ENCODE assay signal across 22 cellular contexts in the genomic region with DNA sequence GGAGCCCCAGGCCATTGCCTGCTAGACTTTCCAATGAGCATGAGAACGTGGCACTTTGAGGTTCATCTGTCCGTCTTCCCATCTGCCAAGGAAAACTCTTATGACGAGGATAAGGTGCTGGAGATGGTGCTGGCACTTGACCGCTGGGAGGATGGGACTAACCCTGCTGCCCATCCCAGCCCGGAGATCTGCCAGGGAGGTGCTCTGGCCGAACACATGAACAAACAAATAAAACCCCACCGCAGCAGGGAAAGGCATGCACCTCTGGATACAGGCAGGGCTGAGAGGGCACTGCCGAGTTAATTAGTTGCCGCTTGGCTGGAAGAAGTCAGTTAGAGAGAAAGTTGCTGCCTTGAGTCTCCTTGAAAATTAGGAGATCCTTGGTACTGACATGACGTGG.
"Had no signal": no experiment of that assay in that cellular context is flagged by ENCODE, and none has a peak within 500 bp of the region (broad histone marks: within the 10 kb centered on the region; RNA-seq: fewer than 3 reads in every experiment).

No MANE protein-coding gene starts in this region.

- H3K27me3 Mint-ChIP-seq: dendritic cell treated with granulocyte-macrophage colony-stimulating factor and Interleukin-4, amounts not matched to agents 40 ng/mL and 50 ng/mL, for 4 days had no signal

- H3K9me3 ChIP-seq: mucosa of descending colon, neutrophil, right atrium auricular region, stomach, thoracic aorta, transverse colon had no signal

- H3K27ac Mint-ChIP-seq: dendritic cell treated with granulocyte-macrophage colony-stimulating factor and Interleukin-4, amounts not matched to agents 40 ng/mL and 50 ng/mL, for 4 days; endodermal cell; naive thymus-derived CD8-positive, alpha-beta T cell had no signal

- H3K4me1 ChIP-seq: right atrium auricular region, stomach, transverse colon had no signal

- H3K9me3 Mint-ChIP-seq: dendritic cell treated with granulocyte-macrophage colony-stimulating factor and Interleukin-4, amounts not matched to agents 40 ng/mL and 50 ng/mL, for 4 days had no signal

- H3K4me3 ChIP-seq: hepatocyte, mucosa of descending colon, right atrium auricular region, stomach, thoracic aorta, transverse colon had no signal

- ATAC-seq: left lobe of liver; mucosa of descending colon; naive thymus-derived CD8-positive, alpha-beta T cell had no signal

- H3K36me3 ChIP-seq: neutrophil, right atrium auricular region, stomach, thoracic aorta, transverse colon had no signal

- H3K36me3 Mint-ChIP-seq: naive thymus-derived CD8-positive, alpha-beta T cell had no signal

- H3K27ac ChIP-seq: hepatocyte, neutrophil, right atrium auricular region, stomach, thoracic aorta, transverse colon had no signal

- FAIRE-seq: colon, endothelial cell of umbilical vein, small intestine had no signal

- H3K27me3 ChIP-seq: hepatocyte, neutrophil, right atrium auricular region, transverse colon had no signal

- H3K4me3 Mint-ChIP-seq: dendritic cell treated with granulocyte-macrophage colony-stimulating factor and Interleukin-4, amounts not matched to agents 40 ng/mL and 50 ng/mL, for 4 days; endodermal cell; naive thymus-derived CD8-positive, alpha-beta T cell had no signal

- DNase-seq: effector CD4-positive, alpha-beta T cell; endodermal cell; foreskin melanocyte; head of caudate nucleus; kidney glomerular epithelial cell; mammary epithelial cell; mucosa of descending colon; naive thymus-derived CD8-positive, alpha-beta T cell; small intestine; stimulated activated CD4-positive, alpha-beta T cell treated with anti-CD3 and anti-CD28 coated beads, Interleukin-12 subunit alpha, Interleukin-12 subunit beta, amount 100 ng/mL, for 4 hours; stimulated activated naive CD4-positive, alpha-beta T cell; stomach; substantia nigra; transverse colon had no signal
